8 cellular contexts compared by ENCODE assay signal in genomic region chr13:114142640-114143490, GRCh38. TPM values are rescaled to one million over a fixed set of nuclear protein-coding genes. Genes with fewer than 3 reads are reported as not detected.
DNase-seq lines count a peak whose midpoint lies in the region; ATAC-seq and TF ChIP-seq lines count a peak whose summit lies in the region.

No MANE protein-coding gene starts in this region.

- peak overlapping the region; percentile 27 for H3K9ac ChIP-seq in DND-41 (ENCODE audit: low read depth, low read length)

- H3K9me3 Mint-ChIP-seq in activated T-cell treated with anti-CD3 and anti-CD28 coated beads, Interleukin-2, amount 50 U/mL, for 4 hours = no peaks in the 10 kb centered on the region

- H3K4me1 Mint-ChIP-seq in activated T-cell treated with anti-CD3 and anti-CD28 coated beads, Interleukin-2, amount 50 U/mL, for 4 hours (ENCODE audit: low read depth) = peaks cover 2% of the 10 kb centered on the region

- H3K79me2 ChIP-seq in DND-41 (ENCODE audit: insufficient read depth, low read length) = no peaks in the 10 kb centered on the region

- ATAC-seq in DND-41 (ENCODE audit: insufficient read depth, low read depth) (peak; percentile 81), GM21447 (IDR thresholded peaks at IDR 0.05; ENCODE audit: unreplicated experiment) (no peak), HG03460 (IDR thresholded peaks at IDR 0.05; ENCODE audit: unreplicated experiment) (no peak), HG02623 (IDR thresholded peaks at IDR 0.05; ENCODE audit: unreplicated experiment) (no peak)
- ATAC-seq in activated T-cell treated with anti-CD3 and anti-CD28 coated beads, Interleukin-2, amount 50 U/mL, for 4 hours = peak; percentile 38 to 47

- H3K4me1 ChIP-seq in DND-41 (ENCODE audit: insufficient read depth, low read length) = peaks cover 72% of the 10 kb centered on the region

- H3K4me3 ChIP-seq in DND-41 (ENCODE audit: low read depth in 1 of 2, low read length in 2 of 2) (peak overlapping the region in 1 of 2 experiments; percentile 28; a peak in 2 of 4 replicates), WERI-Rb-1 (ENCODE audit: low read depth, low read length) (no peak overlapping the region)

- H2AFZ ChIP-seq in DND-41 (ENCODE audit: low read depth, low read length) = peak overlapping the region; percentile 23; the same call in 1 of the 2 replicates

- no peaks in the 10 kb centered on the region for H3K36me3 Mint-ChIP-seq in activated T-cell treated with anti-CD3 and anti-CD28 coated beads, Interleukin-2, amount 50 U/mL, for 4 hours (ENCODE audit: insufficient read depth)

- no peak for TF ChIP-seq CTCF in DND-41 (IDR thresholded peaks at IDR 0.05; ENCODE audit: borderline replicate concordance, extremely low read depth, low read length, poor library complexity, severe bottlenecking)
- TF ChIP-seq CTCF in WERI-Rb-1 (IDR thresholded peaks at IDR 0.05; ENCODE audit: low read depth, low read length) = no peak

- peaks cover 5% of the 10 kb centered on the region; the same call in 1 of the 2 replicates for H4K20me1 ChIP-seq in DND-41 (ENCODE audit: insufficient read depth, low read length)

- H3K9me3 ChIP-seq in DND-41 (ENCODE audit: insufficient read depth, low read length, severe bottlenecking) = no peaks in the 10 kb centered on the region
- no peaks in the 10 kb centered on the region for H3K9me3 ChIP-seq in WERI-Rb-1 (ENCODE audit: severe bottlenecking)

- no peak overlapping the region for H3K4me3 Mint-ChIP-seq in activated T-cell treated with anti-CD3 and anti-CD28 coated beads, Interleukin-2, amount 50 U/mL, for 4 hours

- peak overlapping the region; percentile 76 for H3K27ac ChIP-seq in DND-41 (ENCODE audit: low read length)
- H3K27ac ChIP-seq in WERI-Rb-1 = no peak overlapping the region

- H3K27me3 ChIP-seq in DND-41 (ENCODE audit: insufficient read depth, low read length, poor library complexity) (no peaks in the 10 kb centered on the region), WERI-Rb-1 (ENCODE audit: insufficient read depth, low read depth, severe bottlenecking) (no peaks in the 10 kb centered on the region)

- no peaks in the 10 kb centered on the region for H3K27me3 Mint-ChIP-seq in activated T-cell treated with anti-CD3 and anti-CD28 coated beads, Interleukin-2, amount 50 U/mL, for 4 hours (ENCODE audit: low read depth)

- DNase-seq in DND-41 (peak; percentile 86), NCI-H2196 (lab: John Stamatoyannopoulos, UW; ENCODE audit: unreplicated experiment) (peak; percentile 67), mucosa of gallbladder (ENCODE audit: low spot score) (peak; percentile 35), WERI-Rb-1 (no peak)
- DNase-seq in activated T-cell treated with anti-CD3 and anti-CD28 coated beads, Interleukin-2, amount 50 U/mL, for 4 hours = peak; percentile 58

- H3K36me3 ChIP-seq in DND-41 (ENCODE audit: insufficient read depth, low read length) = no peaks in the 10 kb centered on the region
- no peaks in the 10 kb centered on the region for H3K36me3 ChIP-seq in WERI-Rb-1

- peak overlapping the region; percentile 45 for H3K4me2 ChIP-seq in DND-41 (ENCODE audit: insufficient read depth, low read length)

RNA-seq across cellular contexts. Expression of gene RASA3, which starts 10.4 kb away (rescaled TPM):
- 10 to 100 TPM; 23.7 to 28.7 (median 26.6) TPM for total RNA-seq in activated T-cell treated with anti-CD3 and anti-CD28 coated beads, Interleukin-2, amount 50 U/mL, for 4 hours
- 11.7 TPM for total RNA-seq in mucosa of gallbladder

RNA-seq across cellular contexts. Expression of gene CFAP97D2, which starts 36.2 kb away (rescaled TPM):
- total RNA-seq in activated T-cell treated with anti-CD3 and anti-CD28 coated beads, Interleukin-2, amount 50 U/mL, for 4 hours = not detected
- total RNA-seq in mucosa of gallbladder = not detected

Comparison
In these comparisons a context has a peak if more than half of its experiments do, and no peak if none do; other contexts are left out.
1. ATAC-seq: peak in DND-41 (single experiment) and activated T-cell treated with anti-CD3 and anti-CD28 coated beads, Interleukin-2, amount 50 U/mL, for 4 hours (2 of 2); none in GM21447 (single experiment), HG03460 (single experiment) and HG02623 (single experiment).